ENCODE assay signal across 7 cellular contexts in genomic region chr12:105332286-105332685, GRCh38. TPM values are rescaled to one million over a fixed set of nuclear protein-coding genes. Genes with fewer than 3 reads are reported as not detected.
DNase-seq lines count a peak whose midpoint lies in the region; ATAC-seq and TF ChIP-seq lines count a peak whose summit lies in the region.
"Not testable (repeated sequence)": the region's sequence is repeated elsewhere in the genome, so short reads cannot be mapped to it uniquely, and the experiment has no call there.

No MANE protein-coding gene starts in this region.

- BruUV-seq in Caco-2 (replicated peaks; lab: Mats Ljungman, UMichigan) = not testable (repeated sequence)

- H3K27ac Mint-ChIP-seq in Caco-2 (ENCODE audit: unreplicated experiment); neural progenitor cell: not testable (repeated sequence)
- H3K27ac Mint-ChIP-seq in activated T-helper 17 cell treated with anti-CD3 and anti-CD28 coated beads, Interleukin-2, amount 50 U/mL, for 72 hours = peak overlapping the region; percentile 77

- TF ChIP-seq CTCF in Caco-2 (IDR thresholded peaks at IDR 0.05; ENCODE audit: insufficient read depth in 1 of 2, low read depth in 1 of 2, low read length in 1 of 2, severe bottlenecking in 1 of 2, unreplicated experiment in 1 of 2); coronary artery (IDR thresholded peaks at IDR 0.05); neural progenitor cell (IDR thresholded peaks at IDR 0.05): not testable (repeated sequence)

- not testable (repeated sequence) for H3K9me3 Mint-ChIP-seq in Caco-2 (ENCODE audit: unreplicated experiment); activated T-helper 17 cell treated with anti-CD3 and anti-CD28 coated beads, Interleukin-2, amount 50 U/mL, for 72 hours; neural progenitor cell

- POLR2A ChIA-PET in Caco-2 (lab: Charles Lee) = interaction anchor here (2.7 kb wide), 1 partner anchor 96 kb away, joined by 9 read pairs; the partner anchor contains the start of gene APPL2

- peaks cover 46% of the 10 kb centered on the region for H3K4me1 ChIP-seq in Caco-2
- peaks cover 36% of the 10 kb centered on the region for H3K4me1 ChIP-seq in HUES6 (ENCODE audit: control insufficient read depth, insufficient read depth, low read length)
- H3K4me1 ChIP-seq in SJSA1 (replicated peaks) = peaks cover 58% of the 10 kb centered on the region
- peaks cover 22% of the 10 kb centered on the region for H3K4me1 ChIP-seq in iPS-18a (ENCODE audit: control insufficient read depth, low read depth, low read length)
- H3K4me1 ChIP-seq in neural progenitor cell = not testable (repeated sequence)

- H4K20me1 ChIP-seq in neural progenitor cell (ENCODE audit: low read depth) = peaks cover 12% of the 10 kb centered on the region

- not testable (repeated sequence) for H3K36me3 Mint-ChIP-seq in Caco-2 (ENCODE audit: insufficient read depth, unreplicated experiment); activated T-helper 17 cell treated with anti-CD3 and anti-CD28 coated beads, Interleukin-2, amount 50 U/mL, for 72 hours (ENCODE audit: low read depth); neural progenitor cell

- H3K4me1 Mint-ChIP-seq in Caco-2 (ENCODE audit: low read depth, unreplicated experiment) (peaks cover 26% of the 10 kb centered on the region), neural progenitor cell (peaks cover 31% of the 10 kb centered on the region)
- H3K4me1 Mint-ChIP-seq in activated T-helper 17 cell treated with anti-CD3 and anti-CD28 coated beads, Interleukin-2, amount 50 U/mL, for 72 hours = peaks cover 33% of the 10 kb centered on the region

- H3K9ac ChIP-seq in HUES6 (ENCODE audit: low read length); iPS-18a (ENCODE audit: low read length); neural progenitor cell: not testable (repeated sequence)

- H3K9me3 ChIP-seq in Caco-2; HUES6 (ENCODE audit: control insufficient read depth, insufficient read depth, low read depth, low read length); SJSA1 (replicated peaks); iPS-18a (ENCODE audit: control insufficient read depth, low read depth, low read length); neural progenitor cell (ENCODE audit: low read depth): not testable (repeated sequence)

- ATAC-seq in activated T-helper 17 cell treated with anti-CD3 and anti-CD28 coated beads, Interleukin-2, amount 50 U/mL, for 72 hours (replicated peaks) = not testable (repeated sequence)

- H3K27me3 Mint-ChIP-seq in Caco-2 (ENCODE audit: insufficient read depth, unreplicated experiment); activated T-helper 17 cell treated with anti-CD3 and anti-CD28 coated beads, Interleukin-2, amount 50 U/mL, for 72 hours; neural progenitor cell (ENCODE audit: insufficient read depth, low read depth): not testable (repeated sequence)

- H3K4me3 ChIP-seq in Caco-2 (ENCODE audit: low read depth, low read length); neural progenitor cell: not testable (repeated sequence)
- H3K4me3 ChIP-seq in HUES6 (ENCODE audit: low read depth, low read length) = peak overlapping the region; percentile 68
- peak overlapping the region; percentile 91 for H3K4me3 ChIP-seq in SJSA1
- H3K4me3 ChIP-seq in coronary artery = peak overlapping the region; percentile 84
- peak overlapping the region; percentile 65 for H3K4me3 ChIP-seq in iPS-18a (ENCODE audit: low read length)

- DNase-seq in Caco-2; coronary artery (ENCODE audit: low spot score); neural progenitor cell (ENCODE audit: low spot score): not testable (repeated sequence)
- peak in 1 of 2 experiments; percentile 27 for DNase-seq in SJSA1 (ENCODE audit: low read depth in 1 of 2, low spot score in 2 of 2)

- not testable (repeated sequence) for H2AFZ ChIP-seq in neural progenitor cell (replicated peaks)

- not testable (repeated sequence) for H3K27ac ChIP-seq in HUES6 (ENCODE audit: low read depth, low read length); SJSA1; iPS-18a (ENCODE audit: low read length); neural progenitor cell
- peak overlapping the region; percentile 41 to 66 for H3K27ac ChIP-seq in coronary artery

- H3K27me3 ChIP-seq in Caco-2 (replicated peaks; ENCODE audit: control insufficient read depth, insufficient read depth, low read length); SJSA1 (replicated peaks): not testable (repeated sequence)
- H3K27me3 ChIP-seq in HUES6 (ENCODE audit: control insufficient read depth, insufficient read depth, low read length) (peaks cover 31% of the 10 kb centered on the region), iPS-18a (ENCODE audit: control insufficient read depth, insufficient read depth, low read length) (peaks cover 41% of the 10 kb centered on the region), neural progenitor cell (peaks cover 47% of the 10 kb centered on the region)

- peaks cover 22% of the 10 kb centered on the region for H3K79me2 ChIP-seq in neural progenitor cell (ENCODE audit: low read depth)

- H3K4me3 Mint-ChIP-seq in Caco-2 (ENCODE audit: unreplicated experiment) (peak overlapping the region; percentile 90), neural progenitor cell (peak overlapping the region; percentile 94)
- H3K4me3 Mint-ChIP-seq in activated T-helper 17 cell treated with anti-CD3 and anti-CD28 coated beads, Interleukin-2, amount 50 U/mL, for 72 hours = peak overlapping the region; percentile 79

- peak overlapping the region; percentile 87 for H3K4me2 ChIP-seq in neural progenitor cell

- not testable (repeated sequence) for H3F3A ChIP-seq in neural progenitor cell (ENCODE audit: low read depth)

- CTCF ChIA-PET in Caco-2 (lab: Charles Lee) = interaction anchor here (0.7 kb wide), 2 partner anchors 18 to 118 kb away, joined by 3 read pairs; no protein-coding TSS in a partner anchor

- intact Hi-C loops in Caco-2 (cut with micrococcal nuclease; ENCODE audit: unreplicated experiment) = loop anchor here (5.0 to 10.0 kb wide), 2 partner anchors 35 to 227 kb away; partner anchors contain the start of gene WASHC4

- H3K36me3 ChIP-seq in Caco-2 (ENCODE audit: control insufficient read depth, insufficient read depth, low read length); HUES6 (ENCODE audit: control insufficient read depth, insufficient read depth, low read length); iPS-18a (ENCODE audit: control insufficient read depth, low read depth, low read length); neural progenitor cell: not testable (repeated sequence)
- H3K36me3 ChIP-seq in SJSA1 = peaks cover 13% of the 10 kb centered on the region

RNA-seq across cellular contexts. Expression of gene C12orf75, which starts 1.8 kb away (rescaled TPM):
- total RNA-seq in Caco-2 (2022) (173 and 209 TPM in 2 replicates), neural progenitor cell (ENCODE audit: low replicate concordance) (32.7 and 59.9 TPM in 2 replicates)
- 277 and 288 TPM in 2 replicates for total RNA-seq in SJSA1 (2014; rRNA removed; shearing (Covaris generic))
- total RNA-seq in activated T-helper 17 cell treated with anti-CD3 and anti-CD28 coated beads, Interleukin-2, amount 50 U/mL, for 72 hours = 100 to 1,000 TPM in 1 of 2 donors, 10 to 100 TPM in 1; 42.0 to 102 TPM
